Comparison of ENCODE assay signal across 1 cellular context in the genomic region with DNA sequence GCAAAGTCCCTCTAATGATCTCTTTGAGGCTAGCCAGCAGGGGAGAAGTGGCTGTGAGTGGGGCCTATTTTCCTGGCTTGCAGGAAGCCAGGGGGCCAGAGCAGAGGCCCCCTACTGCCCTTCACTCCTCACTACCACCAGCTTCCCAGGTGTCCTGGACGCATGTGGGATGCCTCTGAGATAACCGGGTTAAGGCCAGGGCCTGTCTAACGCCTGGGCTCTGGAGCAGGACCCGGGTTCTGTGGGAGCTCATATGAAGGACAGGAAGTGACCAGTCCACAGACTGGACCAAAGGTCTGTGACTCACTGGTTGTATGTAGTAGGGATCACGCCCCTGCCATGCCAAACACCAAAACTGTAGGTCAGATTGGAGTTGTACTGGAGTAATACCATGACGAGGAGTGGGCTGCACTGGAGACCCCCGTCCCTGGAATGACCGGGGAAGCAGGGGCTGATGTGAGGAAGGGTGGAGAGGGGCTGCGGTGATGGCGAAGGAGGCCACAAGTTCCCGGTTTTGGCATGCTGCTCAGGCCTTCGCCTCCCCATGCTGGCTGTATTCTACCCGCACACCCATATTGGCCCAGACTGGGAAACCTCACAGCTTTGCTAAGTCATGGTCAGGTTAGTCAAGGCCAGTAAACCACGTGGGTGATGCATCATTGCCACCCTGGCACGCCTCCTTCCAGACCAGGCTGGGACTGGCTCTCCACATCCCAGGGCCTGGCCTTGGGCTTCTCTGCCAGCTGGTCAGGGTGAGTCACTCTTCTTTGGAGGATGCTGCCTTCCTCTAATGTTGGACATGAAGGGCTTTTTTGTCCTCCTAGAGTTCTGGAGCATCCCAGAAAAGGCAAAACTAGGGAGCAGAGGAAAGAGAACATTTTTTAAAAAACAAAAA.
A peak's percentile ranks its signal among the peaks of the same experiment; 100 is the strongest.
TF ChIP-seq lines count a peak whose summit lies in the region.

No MANE protein-coding gene starts in this region.

TF ChIP-seq in HepG2, 621 proteins besides CTCF, POLR2A, EP300 and RAD21 (continued from another document and continues in another):
- TF ChIP-seq, protein P1, sequence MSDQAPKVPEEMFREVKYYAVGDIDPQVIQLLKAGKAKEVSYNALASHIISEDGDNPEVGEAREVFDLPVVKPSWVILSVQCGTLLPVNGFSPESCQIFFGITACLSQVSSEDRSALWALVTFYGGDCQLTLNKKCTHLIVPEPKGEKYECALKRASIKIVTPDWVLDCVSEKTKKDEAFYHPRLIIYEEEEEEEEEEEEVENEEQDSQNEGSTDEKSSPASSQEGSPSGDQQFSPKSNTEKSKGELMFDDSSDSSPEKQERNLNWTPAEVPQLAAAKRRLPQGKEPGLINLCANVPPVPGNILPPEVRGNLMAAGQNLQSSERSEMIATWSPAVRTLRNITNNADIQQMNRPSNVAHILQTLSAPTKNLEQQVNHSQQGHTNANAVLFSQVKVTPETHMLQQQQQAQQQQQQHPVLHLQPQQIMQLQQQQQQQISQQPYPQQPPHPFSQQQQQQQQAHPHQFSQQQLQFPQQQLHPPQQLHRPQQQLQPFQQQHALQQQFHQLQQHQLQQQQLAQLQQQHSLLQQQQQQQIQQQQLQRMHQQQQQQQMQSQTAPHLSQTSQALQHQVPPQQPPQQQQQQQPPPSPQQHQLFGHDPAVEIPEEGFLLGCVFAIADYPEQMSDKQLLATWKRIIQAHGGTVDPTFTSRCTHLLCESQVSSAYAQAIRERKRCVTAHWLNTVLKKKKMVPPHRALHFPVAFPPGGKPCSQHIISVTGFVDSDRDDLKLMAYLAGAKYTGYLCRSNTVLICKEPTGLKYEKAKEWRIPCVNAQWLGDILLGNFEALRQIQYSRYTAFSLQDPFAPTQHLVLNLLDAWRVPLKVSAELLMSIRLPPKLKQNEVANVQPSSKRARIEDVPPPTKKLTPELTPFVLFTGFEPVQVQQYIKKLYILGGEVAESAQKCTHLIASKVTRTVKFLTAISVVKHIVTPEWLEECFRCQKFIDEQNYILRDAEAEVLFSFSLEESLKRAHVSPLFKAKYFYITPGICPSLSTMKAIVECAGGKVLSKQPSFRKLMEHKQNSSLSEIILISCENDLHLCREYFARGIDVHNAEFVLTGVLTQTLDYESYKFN (CRISPR knock-in tag; conservative IDR thresholded peaks at IDR 0.05): no peak
- TF ChIP-seq, protein P2, sequence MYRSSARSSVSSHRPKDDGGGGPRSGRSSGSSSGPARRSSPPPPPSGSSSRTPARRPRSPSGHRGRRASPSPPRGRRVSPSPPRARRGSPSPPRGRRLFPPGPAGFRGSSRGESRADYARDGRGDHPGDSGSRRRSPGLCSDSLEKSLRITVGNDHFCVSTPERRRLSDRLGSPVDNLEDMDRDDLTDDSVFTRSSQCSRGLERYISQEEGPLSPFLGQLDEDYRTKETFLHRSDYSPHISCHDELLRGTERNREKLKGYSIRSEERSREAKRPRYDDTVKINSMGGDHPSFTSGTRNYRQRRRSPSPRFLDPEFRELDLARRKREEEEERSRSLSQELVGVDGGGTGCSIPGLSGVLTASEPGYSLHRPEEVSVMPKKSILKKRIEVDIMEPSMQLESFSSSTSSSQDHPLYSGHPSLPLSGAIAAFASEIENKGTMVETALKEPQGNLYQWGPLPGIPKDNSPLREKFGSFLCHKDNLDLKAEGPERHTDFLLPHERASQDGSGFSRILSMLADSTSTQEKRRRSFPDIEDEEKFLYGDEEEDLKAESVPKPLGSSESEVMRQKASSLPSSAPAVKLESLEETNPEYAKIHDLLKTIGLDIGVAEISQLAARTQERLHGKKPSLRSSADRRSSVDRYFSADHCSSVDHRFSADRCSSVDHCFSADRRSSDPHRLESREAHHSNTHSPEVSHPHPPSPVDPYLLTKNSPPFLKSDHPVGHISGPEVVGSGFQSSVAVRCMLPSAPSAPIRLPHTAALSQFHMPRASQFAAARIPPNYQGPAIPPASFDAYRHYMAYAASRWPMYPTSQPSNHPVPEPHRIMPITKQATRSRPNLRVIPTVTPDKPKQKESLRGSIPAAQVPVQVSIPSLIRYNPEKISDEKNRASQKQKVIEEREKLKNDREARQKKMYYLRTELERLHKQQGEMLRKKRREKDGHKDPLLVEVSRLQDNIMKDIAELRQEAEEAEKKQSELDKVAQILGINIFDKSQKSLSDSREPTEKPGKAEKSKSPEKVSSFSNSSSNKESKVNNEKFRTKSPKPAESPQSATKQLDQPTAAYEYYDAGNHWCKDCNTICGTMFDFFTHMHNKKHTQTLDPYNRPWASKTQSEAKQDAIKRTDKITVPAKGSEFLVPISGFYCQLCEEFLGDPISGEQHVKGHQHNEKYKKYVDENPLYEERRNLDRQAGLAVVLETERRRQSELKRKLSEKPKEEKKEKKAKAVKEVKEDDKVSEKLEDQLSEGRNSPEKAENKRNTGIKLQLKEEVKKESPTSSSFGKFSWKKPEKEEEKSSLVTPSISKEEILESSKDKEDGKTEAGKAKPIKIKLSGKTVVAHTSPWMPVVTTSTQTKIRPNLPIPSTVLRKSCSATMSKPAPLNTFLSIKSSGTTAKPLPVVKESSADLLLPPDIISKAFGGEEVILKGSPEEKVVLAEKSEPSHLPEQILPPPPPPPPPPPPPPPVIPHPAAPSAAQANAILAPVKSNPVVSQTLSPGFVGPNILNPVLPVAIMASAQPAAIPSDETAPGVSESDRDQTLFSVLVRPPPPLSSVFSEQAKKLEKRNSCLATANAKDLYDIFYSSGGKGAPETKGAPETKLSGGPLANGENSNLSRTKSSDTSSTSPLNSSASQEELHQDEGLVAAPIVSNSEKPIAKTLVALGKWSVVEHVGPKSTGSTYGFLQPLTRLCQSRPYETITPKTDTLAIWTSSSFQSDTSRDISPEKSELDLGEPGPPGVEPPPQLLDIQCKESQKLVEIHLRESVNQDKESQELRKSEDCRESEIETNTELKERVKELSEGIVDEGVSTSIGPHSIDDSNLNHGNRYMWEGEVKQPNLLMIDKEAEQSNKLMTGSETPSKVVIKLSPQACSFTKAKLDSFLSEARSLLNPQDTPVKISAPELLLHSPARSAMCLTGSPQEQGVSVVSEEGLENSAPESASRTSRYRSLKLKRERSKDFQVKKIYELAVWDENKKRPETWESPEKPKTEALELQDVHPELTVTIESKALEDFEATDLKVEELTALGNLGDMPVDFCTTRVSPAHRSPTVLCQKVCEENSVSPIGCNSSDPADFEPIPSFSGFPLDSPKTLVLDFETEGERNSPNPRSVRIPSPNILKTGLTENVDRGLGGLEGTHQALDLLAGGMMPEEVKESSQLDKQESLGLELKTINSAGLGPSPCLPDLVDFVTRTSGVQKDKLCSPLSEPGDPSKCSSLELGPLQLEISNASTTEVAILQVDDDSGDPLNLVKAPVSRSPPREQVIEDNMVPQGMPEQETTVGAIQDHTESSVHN (CRISPR knock-in tag; IDR thresholded peaks at IDR 0.05): no peak
- TF ChIP-seq, protein P3, sequence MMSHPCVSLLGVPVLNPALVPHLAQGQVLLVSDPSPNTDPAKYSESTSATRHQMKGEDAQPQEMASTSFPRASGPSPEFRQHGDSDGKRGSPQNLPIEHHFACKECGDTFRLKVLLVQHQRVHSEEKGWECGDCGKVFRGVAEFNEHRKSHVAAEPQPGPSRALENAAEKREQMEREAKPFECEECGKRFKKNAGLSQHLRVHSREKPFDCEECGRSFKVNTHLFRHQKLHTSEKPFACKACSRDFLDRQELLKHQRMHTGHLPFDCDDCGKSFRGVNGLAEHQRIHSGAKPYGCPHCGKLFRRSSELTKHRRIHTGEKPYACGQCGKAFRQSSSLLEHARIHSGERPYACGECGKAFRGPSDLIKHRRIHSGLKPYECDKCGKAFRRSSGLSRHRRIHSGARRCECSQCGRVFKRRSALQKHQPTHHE (CRISPR knock-in tag; IDR thresholded peaks at IDR 0.05; ENCODE audit: borderline replicate concordance): no peak
- TF ChIP-seq HIVEP1 (CRISPR knock-in tag; IDR thresholded peaks at IDR 0.05) (peak; percentile 42; the same call in 1 of the 2 replicates), ZNF354B (CRISPR knock-in tag; IDR thresholded peaks at IDR 0.05) (no peak), ZNF878 (CRISPR knock-in tag; IDR thresholded peaks at IDR 0.05) (peak; percentile 39; the same call in 1 of the 2 replicates), ZNF777 (CRISPR knock-in tag; IDR thresholded peaks at IDR 0.05) (no peak), HNRNPK (IDR thresholded peaks at IDR 0.05; ENCODE audit: low read depth, low read length, poor library complexity, severe bottlenecking) (no peak), ZNF501 (CRISPR knock-in tag; IDR thresholded peaks at IDR 0.05) (peak; percentile 47; the same call in 1 of the 2 replicates), ZNF616 (CRISPR knock-in tag; IDR thresholded peaks at IDR 0.05; ENCODE audit: low read depth) (no peak), HHEX (CRISPR knock-in tag; IDR thresholded peaks at IDR 0.05) (no peak), SMC3 (IDR thresholded peaks at IDR 0.05; ENCODE audit: low read length) (peak; percentile 12; the same call in 1 of the 2 replicates), CBX5 (CRISPR knock-in tag; IDR thresholded peaks at IDR 0.05; ENCODE audit: borderline replicate concordance) (0 out of 2 replicates have a peak, but pooled peaks have one; percentile 27), NFE2L2 (IDR thresholded peaks at IDR 0.05; ENCODE audit: low read length) (peak; percentile 90), NR3C1 (CRISPR knock-in tag; IDR thresholded peaks at IDR 0.05) (no peak), ZNF724P (CRISPR knock-in tag; IDR thresholded peaks at IDR 0.05; ENCODE audit: borderline replicate concordance) (no peak)
- TF ChIP-seq, protein P4, sequence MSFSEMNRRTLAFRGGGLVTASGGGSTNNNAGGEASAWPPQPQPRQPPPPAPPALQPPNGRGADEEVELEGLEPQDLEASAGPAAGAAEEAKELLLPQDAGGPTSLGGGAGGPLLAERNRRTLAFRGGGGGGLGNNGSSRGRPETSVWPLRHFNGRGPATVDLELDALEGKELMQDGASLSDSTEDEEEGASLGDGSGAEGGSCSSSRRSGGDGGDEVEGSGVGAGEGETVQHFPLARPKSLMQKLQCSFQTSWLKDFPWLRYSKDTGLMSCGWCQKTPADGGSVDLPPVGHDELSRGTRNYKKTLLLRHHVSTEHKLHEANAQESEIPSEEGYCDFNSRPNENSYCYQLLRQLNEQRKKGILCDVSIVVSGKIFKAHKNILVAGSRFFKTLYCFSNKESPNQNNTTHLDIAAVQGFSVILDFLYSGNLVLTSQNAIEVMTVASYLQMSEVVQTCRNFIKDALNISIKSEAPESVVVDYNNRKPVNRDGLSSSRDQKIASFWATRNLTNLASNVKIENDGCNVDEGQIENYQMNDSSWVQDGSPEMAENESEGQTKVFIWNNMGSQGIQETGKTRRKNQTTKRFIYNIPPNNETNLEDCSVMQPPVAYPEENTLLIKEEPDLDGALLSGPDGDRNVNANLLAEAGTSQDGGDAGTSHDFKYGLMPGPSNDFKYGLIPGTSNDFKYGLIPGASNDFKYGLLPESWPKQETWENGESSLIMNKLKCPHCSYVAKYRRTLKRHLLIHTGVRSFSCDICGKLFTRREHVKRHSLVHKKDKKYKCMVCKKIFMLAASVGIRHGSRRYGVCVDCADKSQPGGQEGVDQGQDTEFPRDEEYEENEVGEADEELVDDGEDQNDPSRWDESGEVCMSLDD (CRISPR knock-in tag; IDR thresholded peaks at IDR 0.05; ENCODE audit: borderline replicate concordance): no peak
- TF ChIP-seq, protein P5, sequence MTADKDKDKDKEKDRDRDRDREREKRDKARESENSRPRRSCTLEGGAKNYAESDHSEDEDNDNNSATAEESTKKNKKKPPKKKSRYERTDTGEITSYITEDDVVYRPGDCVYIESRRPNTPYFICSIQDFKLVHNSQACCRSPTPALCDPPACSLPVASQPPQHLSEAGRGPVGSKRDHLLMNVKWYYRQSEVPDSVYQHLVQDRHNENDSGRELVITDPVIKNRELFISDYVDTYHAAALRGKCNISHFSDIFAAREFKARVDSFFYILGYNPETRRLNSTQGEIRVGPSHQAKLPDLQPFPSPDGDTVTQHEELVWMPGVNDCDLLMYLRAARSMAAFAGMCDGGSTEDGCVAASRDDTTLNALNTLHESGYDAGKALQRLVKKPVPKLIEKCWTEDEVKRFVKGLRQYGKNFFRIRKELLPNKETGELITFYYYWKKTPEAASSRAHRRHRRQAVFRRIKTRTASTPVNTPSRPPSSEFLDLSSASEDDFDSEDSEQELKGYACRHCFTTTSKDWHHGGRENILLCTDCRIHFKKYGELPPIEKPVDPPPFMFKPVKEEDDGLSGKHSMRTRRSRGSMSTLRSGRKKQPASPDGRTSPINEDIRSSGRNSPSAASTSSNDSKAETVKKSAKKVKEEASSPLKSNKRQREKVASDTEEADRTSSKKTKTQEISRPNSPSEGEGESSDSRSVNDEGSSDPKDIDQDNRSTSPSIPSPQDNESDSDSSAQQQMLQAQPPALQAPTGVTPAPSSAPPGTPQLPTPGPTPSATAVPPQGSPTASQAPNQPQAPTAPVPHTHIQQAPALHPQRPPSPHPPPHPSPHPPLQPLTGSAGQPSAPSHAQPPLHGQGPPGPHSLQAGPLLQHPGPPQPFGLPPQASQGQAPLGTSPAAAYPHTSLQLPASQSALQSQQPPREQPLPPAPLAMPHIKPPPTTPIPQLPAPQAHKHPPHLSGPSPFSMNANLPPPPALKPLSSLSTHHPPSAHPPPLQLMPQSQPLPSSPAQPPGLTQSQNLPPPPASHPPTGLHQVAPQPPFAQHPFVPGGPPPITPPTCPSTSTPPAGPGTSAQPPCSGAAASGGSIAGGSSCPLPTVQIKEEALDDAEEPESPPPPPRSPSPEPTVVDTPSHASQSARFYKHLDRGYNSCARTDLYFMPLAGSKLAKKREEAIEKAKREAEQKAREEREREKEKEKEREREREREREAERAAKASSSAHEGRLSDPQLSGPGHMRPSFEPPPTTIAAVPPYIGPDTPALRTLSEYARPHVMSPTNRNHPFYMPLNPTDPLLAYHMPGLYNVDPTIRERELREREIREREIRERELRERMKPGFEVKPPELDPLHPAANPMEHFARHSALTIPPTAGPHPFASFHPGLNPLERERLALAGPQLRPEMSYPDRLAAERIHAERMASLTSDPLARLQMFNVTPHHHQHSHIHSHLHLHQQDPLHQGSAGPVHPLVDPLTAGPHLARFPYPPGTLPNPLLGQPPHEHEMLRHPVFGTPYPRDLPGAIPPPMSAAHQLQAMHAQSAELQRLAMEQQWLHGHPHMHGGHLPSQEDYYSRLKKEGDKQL (CRISPR knock-in tag; IDR thresholded peaks at IDR 0.05; ENCODE audit: low read depth): no peak
- TF ChIP-seq, protein P6, sequence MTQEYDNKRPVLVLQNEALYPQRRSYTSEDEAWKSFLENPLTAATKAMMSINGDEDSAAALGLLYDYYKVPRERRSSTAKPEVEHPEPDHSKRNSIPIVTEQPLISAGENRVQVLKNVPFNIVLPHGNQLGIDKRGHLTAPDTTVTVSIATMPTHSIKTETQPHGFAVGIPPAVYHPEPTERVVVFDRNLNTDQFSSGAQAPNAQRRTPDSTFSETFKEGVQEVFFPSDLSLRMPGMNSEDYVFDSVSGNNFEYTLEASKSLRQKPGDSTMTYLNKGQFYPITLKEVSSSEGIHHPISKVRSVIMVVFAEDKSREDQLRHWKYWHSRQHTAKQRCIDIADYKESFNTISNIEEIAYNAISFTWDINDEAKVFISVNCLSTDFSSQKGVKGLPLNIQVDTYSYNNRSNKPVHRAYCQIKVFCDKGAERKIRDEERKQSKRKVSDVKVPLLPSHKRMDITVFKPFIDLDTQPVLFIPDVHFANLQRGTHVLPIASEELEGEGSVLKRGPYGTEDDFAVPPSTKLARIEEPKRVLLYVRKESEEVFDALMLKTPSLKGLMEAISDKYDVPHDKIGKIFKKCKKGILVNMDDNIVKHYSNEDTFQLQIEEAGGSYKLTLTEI (CRISPR knock-in tag; conservative IDR thresholded peaks at IDR 0.05): no peak
- TF ChIP-seq, protein P7, sequence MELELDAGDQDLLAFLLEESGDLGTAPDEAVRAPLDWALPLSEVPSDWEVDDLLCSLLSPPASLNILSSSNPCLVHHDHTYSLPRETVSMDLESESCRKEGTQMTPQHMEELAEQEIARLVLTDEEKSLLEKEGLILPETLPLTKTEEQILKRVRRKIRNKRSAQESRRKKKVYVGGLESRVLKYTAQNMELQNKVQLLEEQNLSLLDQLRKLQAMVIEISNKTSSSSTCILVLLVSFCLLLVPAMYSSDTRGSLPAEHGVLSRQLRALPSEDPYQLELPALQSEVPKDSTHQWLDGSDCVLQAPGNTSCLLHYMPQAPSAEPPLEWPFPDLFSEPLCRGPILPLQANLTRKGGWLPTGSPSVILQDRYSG (CRISPR knock-in tag; IDR thresholded peaks at IDR 0.05): no peak
